ENCODE assay signal across 1 cellular context in genomic region chr1:35555601-35556477, GRCh38.
A peak's percentile ranks its signal among the peaks of the same experiment; 100 is the strongest.
TF ChIP-seq lines count a peak whose summit lies in the region.

No MANE protein-coding gene starts in this region.

TF ChIP-seq in HepG2, 621 proteins besides CTCF, POLR2A, EP300 and RAD21 (continued from another document and continues in another):
- TF ChIP-seq FOXP4 (CRISPR knock-in tag; IDR thresholded peaks at IDR 0.05) (peak; percentile 77), DBP (CRISPR knock-in tag; IDR thresholded peaks at IDR 0.05; ENCODE audit: not compliant biosample characterization) (no peak), ELF1 (CRISPR knock-in tag; IDR thresholded peaks at IDR 0.05) (no peak), TRIM24 (CRISPR knock-in tag; IDR thresholded peaks at IDR 0.05) (no peak), ZNF468 (CRISPR knock-in tag; IDR thresholded peaks at IDR 0.05) (no peak), ZNF335 (CRISPR knock-in tag; IDR thresholded peaks at IDR 0.05) (no peak), ZNF343 (CRISPR knock-in tag; IDR thresholded peaks at IDR 0.05) (no peak), ZFAT (CRISPR knock-in tag; conservative IDR thresholded peaks at IDR 0.05) (no peak), ZNF280D (CRISPR knock-in tag; IDR thresholded peaks at IDR 0.05) (no peak), KDM2A (CRISPR knock-in tag; IDR thresholded peaks at IDR 0.05; ENCODE audit: borderline replicate concordance, low read depth) (no peak), NBN (conservative IDR thresholded peaks at IDR 0.05) (no peak), MATR3 (CRISPR knock-in tag; IDR thresholded peaks at IDR 0.05) (no peak), ZNF556 (CRISPR knock-in tag; IDR thresholded peaks at IDR 0.05; ENCODE audit: borderline replicate concordance) (no peak), ZNF430 (CRISPR knock-in tag; IDR thresholded peaks at IDR 0.05) (no peak), ZNF749 (CRISPR knock-in tag; IDR thresholded peaks at IDR 0.05; ENCODE audit: borderline replicate concordance) (no peak), ZSCAN30 (CRISPR knock-in tag; IDR thresholded peaks at IDR 0.05) (no peak), MED1 (CRISPR knock-in tag; IDR thresholded peaks at IDR 0.05) (peak; percentile 52; the same call in 1 of the 2 replicates), KLF15 (CRISPR knock-in tag; IDR thresholded peaks at IDR 0.05; ENCODE audit: borderline replicate concordance) (no peak), ISL2 (CRISPR knock-in tag; IDR thresholded peaks at IDR 0.05) (peak; percentile 42; the same call in 1 of the 2 replicates), ARNTL (CRISPR knock-in tag; IDR thresholded peaks at IDR 0.05) (no peak), DMAP1 (CRISPR knock-in tag; IDR thresholded peaks at IDR 0.05) (no peak), ZNF484 (CRISPR knock-in tag; IDR thresholded peaks at IDR 0.05; ENCODE audit: borderline replicate concordance, low read depth) (no peak), ZBTB8A (CRISPR knock-in tag; IDR thresholded peaks at IDR 0.05; ENCODE audit: borderline replicate concordance, low read depth) (no peak), ZNF3 (CRISPR knock-in tag; IDR thresholded peaks at IDR 0.05) (no peak), HDAC6 (IDR thresholded peaks at IDR 0.05; ENCODE audit: low read depth, low read length) (no peak), ZNF562 (CRISPR knock-in tag; IDR thresholded peaks at IDR 0.05; ENCODE audit: borderline replicate concordance) (no peak), PHB2 (IDR thresholded peaks at IDR 0.05; ENCODE audit: partially characterized antibody) (no peak), CAMTA2 (CRISPR knock-in tag; IDR thresholded peaks at IDR 0.05; ENCODE audit: borderline replicate concordance) (no peak), SMAD3 (CRISPR knock-in tag; IDR thresholded peaks at IDR 0.05) (no peak), SATB2 (CRISPR knock-in tag; IDR thresholded peaks at IDR 0.05) (no peak), THAP11 (CRISPR knock-in tag; IDR thresholded peaks at IDR 0.05) (no peak; the same call in 1 of the 2 replicates), TBX2 (CRISPR knock-in tag; IDR thresholded peaks at IDR 0.05; ENCODE audit: borderline replicate concordance) (peak; percentile 63), ZBED4 (CRISPR knock-in tag; IDR thresholded peaks at IDR 0.05; ENCODE audit: borderline replicate concordance) (no peak), ZBTB7A (CRISPR knock-in tag; IDR thresholded peaks at IDR 0.05) (peak; percentile 49; the same call in 1 of the 2 replicates), SNAI1 (CRISPR knock-in tag; IDR thresholded peaks at IDR 0.05; ENCODE audit: borderline replicate concordance) (no peak), ZNF792 (CRISPR knock-in tag; IDR thresholded peaks at IDR 0.05) (peak; percentile 32; the same call in 1 of the 2 replicates)
- TF ChIP-seq, protein P1, sequence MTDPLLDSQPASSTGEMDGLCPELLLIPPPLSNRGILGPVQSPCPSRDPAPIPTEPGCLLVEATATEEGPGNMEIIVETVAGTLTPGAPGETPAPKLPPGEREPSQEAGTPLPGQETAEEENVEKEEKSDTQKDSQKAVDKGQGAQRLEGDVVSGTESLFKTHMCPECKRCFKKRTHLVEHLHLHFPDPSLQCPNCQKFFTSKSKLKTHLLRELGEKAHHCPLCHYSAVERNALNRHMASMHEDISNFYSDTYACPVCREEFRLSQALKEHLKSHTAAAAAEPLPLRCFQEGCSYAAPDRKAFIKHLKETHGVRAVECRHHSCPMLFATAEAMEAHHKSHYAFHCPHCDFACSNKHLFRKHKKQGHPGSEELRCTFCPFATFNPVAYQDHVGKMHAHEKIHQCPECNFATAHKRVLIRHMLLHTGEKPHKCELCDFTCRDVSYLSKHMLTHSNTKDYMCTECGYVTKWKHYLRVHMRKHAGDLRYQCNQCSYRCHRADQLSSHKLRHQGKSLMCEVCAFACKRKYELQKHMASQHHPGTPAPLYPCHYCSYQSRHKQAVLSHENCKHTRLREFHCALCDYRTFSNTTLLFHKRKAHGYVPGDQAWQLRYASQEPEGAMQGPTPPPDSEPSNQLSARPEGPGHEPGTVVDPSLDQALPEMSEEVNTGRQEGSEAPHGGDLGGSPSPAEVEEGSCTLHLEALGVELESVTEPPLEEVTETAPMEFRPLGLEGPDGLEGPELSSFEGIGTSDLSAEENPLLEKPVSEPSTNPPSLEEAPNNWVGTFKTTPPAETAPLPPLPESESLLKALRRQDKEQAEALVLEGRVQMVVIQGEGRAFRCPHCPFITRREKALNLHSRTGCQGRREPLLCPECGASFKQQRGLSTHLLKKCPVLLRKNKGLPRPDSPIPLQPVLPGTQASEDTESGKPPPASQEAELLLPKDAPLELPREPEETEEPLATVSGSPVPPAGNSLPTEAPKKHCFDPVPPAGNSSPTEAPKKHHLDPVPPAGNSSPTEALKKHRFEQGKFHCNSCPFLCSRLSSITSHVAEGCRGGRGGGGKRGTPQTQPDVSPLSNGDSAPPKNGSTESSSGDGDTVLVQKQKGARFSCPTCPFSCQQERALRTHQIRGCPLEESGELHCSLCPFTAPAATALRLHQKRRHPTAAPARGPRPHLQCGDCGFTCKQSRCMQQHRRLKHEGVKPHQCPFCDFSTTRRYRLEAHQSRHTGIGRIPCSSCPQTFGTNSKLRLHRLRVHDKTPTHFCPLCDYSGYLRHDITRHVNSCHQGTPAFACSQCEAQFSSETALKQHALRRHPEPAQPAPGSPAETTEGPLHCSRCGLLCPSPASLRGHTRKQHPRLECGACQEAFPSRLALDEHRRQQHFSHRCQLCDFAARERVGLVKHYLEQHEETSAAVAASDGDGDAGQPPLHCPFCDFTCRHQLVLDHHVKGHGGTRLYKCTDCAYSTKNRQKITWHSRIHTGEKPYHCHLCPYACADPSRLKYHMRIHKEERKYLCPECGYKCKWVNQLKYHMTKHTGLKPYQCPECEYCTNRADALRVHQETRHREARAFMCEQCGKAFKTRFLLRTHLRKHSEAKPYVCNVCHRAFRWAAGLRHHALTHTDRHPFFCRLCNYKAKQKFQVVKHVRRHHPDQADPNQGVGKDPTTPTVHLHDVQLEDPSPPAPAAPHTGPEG (CRISPR knock-in tag; IDR thresholded peaks at IDR 0.05): no peak
- TF ChIP-seq, protein P2, sequence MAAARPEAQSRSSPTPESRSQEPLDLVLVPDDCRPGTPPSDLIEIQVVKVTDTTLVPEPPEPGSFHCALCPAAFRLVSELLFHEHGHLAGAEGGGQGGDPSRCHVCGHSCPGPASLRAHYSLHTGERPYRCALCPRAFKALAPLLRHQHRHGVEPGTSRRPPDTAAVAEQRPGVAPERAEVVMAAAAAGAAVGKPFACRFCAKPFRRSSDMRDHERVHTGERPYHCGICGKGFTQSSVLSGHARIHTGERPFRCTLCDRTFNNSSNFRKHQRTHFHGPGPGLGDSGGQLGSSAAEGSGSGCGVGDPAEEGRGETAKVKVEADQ (CRISPR knock-in tag; IDR thresholded peaks at IDR 0.05; ENCODE audit: borderline replicate concordance): no peak
- TF ChIP-seq, protein P3, sequence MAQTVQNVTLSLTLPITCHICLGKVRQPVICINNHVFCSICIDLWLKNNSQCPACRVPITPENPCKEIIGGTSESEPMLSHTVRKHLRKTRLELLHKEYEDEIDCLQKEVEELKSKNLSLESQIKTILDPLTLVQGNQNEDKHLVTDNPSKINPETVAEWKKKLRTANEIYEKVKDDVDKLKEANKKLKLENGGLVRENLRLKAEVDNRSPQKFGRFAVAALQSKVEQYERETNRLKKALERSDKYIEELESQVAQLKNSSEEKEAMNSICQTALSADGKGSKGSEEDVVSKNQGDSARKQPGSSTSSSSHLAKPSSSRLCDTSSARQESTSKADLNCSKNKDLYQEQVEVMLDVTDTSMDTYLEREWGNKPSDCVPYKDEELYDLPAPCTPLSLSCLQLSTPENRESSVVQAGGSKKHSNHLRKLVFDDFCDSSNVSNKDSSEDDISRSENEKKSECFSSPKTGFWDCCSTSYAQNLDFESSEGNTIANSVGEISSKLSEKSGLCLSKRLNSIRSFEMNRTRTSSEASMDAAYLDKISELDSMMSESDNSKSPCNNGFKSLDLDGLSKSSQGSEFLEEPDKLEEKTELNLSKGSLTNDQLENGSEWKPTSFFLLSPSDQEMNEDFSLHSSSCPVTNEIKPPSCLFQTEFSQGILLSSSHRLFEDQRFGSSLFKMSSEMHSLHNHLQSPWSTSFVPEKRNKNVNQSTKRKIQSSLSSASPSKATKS (CRISPR knock-in tag; IDR thresholded peaks at IDR 0.05): no peak
- TF ChIP-seq, protein P4, sequence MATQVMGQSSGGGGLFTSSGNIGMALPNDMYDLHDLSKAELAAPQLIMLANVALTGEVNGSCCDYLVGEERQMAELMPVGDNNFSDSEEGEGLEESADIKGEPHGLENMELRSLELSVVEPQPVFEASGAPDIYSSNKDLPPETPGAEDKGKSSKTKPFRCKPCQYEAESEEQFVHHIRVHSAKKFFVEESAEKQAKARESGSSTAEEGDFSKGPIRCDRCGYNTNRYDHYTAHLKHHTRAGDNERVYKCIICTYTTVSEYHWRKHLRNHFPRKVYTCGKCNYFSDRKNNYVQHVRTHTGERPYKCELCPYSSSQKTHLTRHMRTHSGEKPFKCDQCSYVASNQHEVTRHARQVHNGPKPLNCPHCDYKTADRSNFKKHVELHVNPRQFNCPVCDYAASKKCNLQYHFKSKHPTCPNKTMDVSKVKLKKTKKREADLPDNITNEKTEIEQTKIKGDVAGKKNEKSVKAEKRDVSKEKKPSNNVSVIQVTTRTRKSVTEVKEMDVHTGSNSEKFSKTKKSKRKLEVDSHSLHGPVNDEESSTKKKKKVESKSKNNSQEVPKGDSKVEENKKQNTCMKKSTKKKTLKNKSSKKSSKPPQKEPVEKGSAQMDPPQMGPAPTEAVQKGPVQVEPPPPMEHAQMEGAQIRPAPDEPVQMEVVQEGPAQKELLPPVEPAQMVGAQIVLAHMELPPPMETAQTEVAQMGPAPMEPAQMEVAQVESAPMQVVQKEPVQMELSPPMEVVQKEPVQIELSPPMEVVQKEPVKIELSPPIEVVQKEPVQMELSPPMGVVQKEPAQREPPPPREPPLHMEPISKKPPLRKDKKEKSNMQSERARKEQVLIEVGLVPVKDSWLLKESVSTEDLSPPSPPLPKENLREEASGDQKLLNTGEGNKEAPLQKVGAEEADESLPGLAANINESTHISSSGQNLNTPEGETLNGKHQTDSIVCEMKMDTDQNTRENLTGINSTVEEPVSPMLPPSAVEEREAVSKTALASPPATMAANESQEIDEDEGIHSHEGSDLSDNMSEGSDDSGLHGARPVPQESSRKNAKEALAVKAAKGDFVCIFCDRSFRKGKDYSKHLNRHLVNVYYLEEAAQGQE (IDR thresholded peaks at IDR 0.05; ENCODE audit: borderline replicate concordance in 1 of 2, low read depth in 1 of 2, low read length in 2 of 2): peak in 1 of 2 experiments; percentile 35; a peak in 1 of 4 replicates
